ENCODE assay signal across 17 cellular contexts in the genomic region with DNA sequence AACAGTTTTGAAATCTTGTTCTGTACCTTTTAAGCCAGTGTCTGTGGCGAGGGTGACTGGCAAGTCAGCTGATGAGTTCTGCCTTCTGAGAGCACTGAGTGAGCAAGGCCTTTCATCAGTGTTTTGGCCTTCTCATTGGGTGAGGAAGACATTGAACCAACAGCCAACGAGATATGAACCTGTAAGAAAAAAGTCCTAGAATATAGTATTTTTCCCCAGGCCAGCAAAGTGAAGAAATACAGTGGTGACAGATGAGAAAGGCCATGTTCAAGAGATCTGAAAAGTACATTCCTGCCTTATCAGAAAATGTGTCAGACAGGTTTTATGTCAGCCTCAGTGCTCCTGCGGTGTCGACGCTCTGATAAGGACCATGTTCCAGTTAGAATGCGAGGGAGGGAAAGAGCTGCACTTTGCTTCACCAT.
"Had no signal": no experiment of that assay in that cellular context is flagged by ENCODE, and none has a peak within 500 bp of the region (broad histone marks: within the 10 kb centered on the region; RNA-seq: fewer than 3 reads in every experiment).

No MANE protein-coding gene starts in this region.

- H3K27ac ChIP-seq: thyroid gland, uterus, VCaP had no signal

- H3K4me3 ChIP-seq: thyroid gland, uterus had no signal

- FAIRE-seq: astrocyte, colon, endometrium had no signal

- DNase-seq: activated CD4-positive, alpha-beta T cell treated with anti-CD3 and anti-CD28 coated beads for 1 hour; activated CD4-positive, alpha-beta T cell treated with anti-CD3 and anti-CD28 coated beads, Interleukin-2, amount 50 U/mL, for 4 hours; activated CD8-positive, alpha-beta memory T cell treated with anti-CD3 and anti-CD28 coated beads, Interleukin-2, amount 10 ng/mL, durations not matched to agents 7 days and 5 days; activated naive CD4-positive, alpha-beta T cell treated with anti-CD3 and anti-CD28 coated beads for 36 hours; activated naive CD8-positive, alpha-beta T cell treated with anti-CD3 and anti-CD28 coated beads, Interleukin-2, amount 50 U/mL, for 24 hours; activated T-cell treated with anti-CD3 and anti-CD28 coated beads, Interleukin-2, amount 50 U/mL, for 1 hour; immature natural killer cell; naive thymus-derived CD8-positive, alpha-beta T cell; stimulated activated CD4-positive, alpha-beta T cell treated with anti-CD3 and anti-CD28 coated beads, Interleukin-2, amount 100 ng/mL, for 48 hours; stimulated activated naive B cell treated with anti-CD40 and anti-IgM and Interleukin-4, amounts not matched to agents 10 μg/mL and 1 μg/mL and 100 μg/mL, for 72 hours; thyroid gland; uterus had no signal

- H3K27me3 ChIP-seq: thyroid gland, uterus had no signal

- H3K9me3 ChIP-seq: thyroid gland, uterus had no signal

- ATAC-seq: activated CD8-positive, alpha-beta memory T cell treated with anti-CD3 and anti-CD28 coated beads, Interleukin-2, amount 10 ng/mL, durations not matched to agents 7 days and 5 days; activated naive CD8-positive, alpha-beta T cell treated with anti-CD3 and anti-CD28 coated beads, Interleukin-2, amount 50 U/mL, for 24 hours; esophagus mucosa; naive thymus-derived CD8-positive, alpha-beta T cell; stimulated activated naive B cell treated with anti-CD40 and anti-IgM and Interleukin-4, amounts not matched to agents 10 μg/mL and 1 μg/mL and 100 μg/mL, for 72 hours had no signal

- H3K36me3 ChIP-seq: uterus had no signal

- H3K4me1 ChIP-seq: thyroid gland, uterus had no signal
